24 cellular contexts compared by ENCODE assay signal in the genomic region with DNA sequence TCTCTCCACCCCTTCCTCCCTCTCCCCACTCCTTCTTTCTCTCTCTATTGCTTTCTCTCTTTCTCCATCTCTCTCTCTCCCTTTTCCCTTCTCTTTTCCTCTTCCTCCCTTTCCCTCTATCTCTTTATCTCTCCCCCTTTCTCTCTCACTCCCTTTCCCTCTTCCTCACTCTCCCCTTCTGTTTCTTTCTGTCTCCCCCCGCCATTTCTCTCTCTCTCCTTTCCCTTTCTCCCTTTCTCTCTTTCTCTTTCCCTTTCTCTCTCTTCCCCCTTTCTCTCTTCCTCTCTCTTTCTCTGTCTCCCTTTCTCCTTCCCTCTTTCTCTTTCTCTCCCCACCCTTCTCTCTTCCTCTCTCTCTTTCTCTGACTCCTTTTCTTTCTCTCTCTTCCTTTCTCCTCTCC.
DNase-seq lines count a peak whose midpoint lies in the region; ATAC-seq, FAIRE-seq and TF ChIP-seq lines count a peak whose summit lies in the region.
"Had no signal": no experiment of that assay in that cellular context is flagged by ENCODE, and none has a peak within 500 bp of the region (broad histone marks: within the 10 kb centered on the region; RNA-seq: fewer than 3 reads in every experiment).

No MANE protein-coding gene starts in this region.

- H3K27ac ChIP-seq in HepG2 (ENCODE audit: extremely low read length, insufficient read depth, low read length) = no peak overlapping the region
- no peak overlapping the region for H3K27ac ChIP-seq in right lobe of liver
- peak overlapping the region in 42 of 59 donors; percentile 10 to 91 (median 75) for H3K27ac ChIP-seq in dorsolateral prefrontal cortex
- peak overlapping the region; percentile 74 for H3K27ac ChIP-seq in psoas muscle
- H3K27ac ChIP-seq: 22Rv1, PC-9, SJCRH30 had no signal

- H3K9me3 ChIP-seq in HepG2 (ENCODE audit: low read length) (peaks cover 5% of the 10 kb centered on the region; the same call in 1 of the 2 replicates), right lobe of liver (no peaks in the 10 kb centered on the region), psoas muscle (no peaks in the 10 kb centered on the region)
- H3K9me3 ChIP-seq: BE2C, SJCRH30 had no signal

- DNase-seq in HepG2 (ENCODE audit: low spot score) (no peak), right lobe of liver (no peak), dorsolateral prefrontal cortex (no peak), psoas muscle (no peak), EL (no peak), AG20443 (ENCODE audit: low spot score) (no peak), NCI-H2171 treated with DMSO at 0.1 percent for 48 hours (lab: John Stamatoyannopoulos, UW) (no peak)
- DNase-seq: BE2C; CD4-positive, CD25-positive, alpha-beta regulatory T cell; DMS53; GDM1; HCEC 1CT; Kasumi-1; NCI-H2029; NCI-H2227 treated with DMSO at 0.1 percent for 48 hours; NCI-H526 treated with DMSO at 0.1 percent for 48 hours; PC-9 had no signal

- H3K9ac ChIP-seq in HepG2 (ENCODE audit: insufficient read depth, low read depth, low read length) = no peak overlapping the region

- no peaks in the 10 kb centered on the region for H3K36me3 ChIP-seq in HepG2 (replicated peaks in 1 of 2; ENCODE audit: control insufficient read depth in 1 of 2, insufficient read depth in 2 of 2, low read length in 2 of 2)
- no peaks in the 10 kb centered on the region for H3K36me3 ChIP-seq in right lobe of liver
- no peaks in the 10 kb centered on the region for H3K36me3 ChIP-seq in psoas muscle (ENCODE audit: insufficient read depth in 1 of 2, low read depth in 1 of 2)
- H3K36me3 ChIP-seq: BE2C, SJCRH30 had no signal

- TF ChIP-seq POLR2A in HepG2 (IDR thresholded peaks at IDR 0.05; ENCODE audit: insufficient read depth in 1 of 2, low read depth in 2 of 2, low read length in 2 of 2) = no peak
- TF ChIP-seq POLR2A in right lobe of liver (IDR thresholded peaks at IDR 0.05) = no peak

- peak overlapping the region; percentile 76; the same call in 1 of the 2 replicates for H3K4me2 ChIP-seq in HepG2 (ENCODE audit: low read depth, low read length)
- H3K4me2 ChIP-seq: PC-9 had no signal

- TF ChIP-seq EP300 in HepG2 (IDR thresholded peaks at IDR 0.05; ENCODE audit: low read depth in 2 of 2, low read length in 2 of 2) (no peak), HepG2 (CRISPR knock-in tag; IDR thresholded peaks at IDR 0.05; ENCODE audit: borderline replicate concordance) (no peak)

- no peak for FAIRE-seq in HepG2 (lab: Jason Lieb, UNC)
- FAIRE-seq: GM12878, H1 had no signal

- no peaks in the 10 kb centered on the region for H3K79me2 ChIP-seq in HepG2 (ENCODE audit: insufficient read depth, low read length)

- in situ Hi-C loops in HepG2 (cut with HindIII; ENCODE audit: extremely low pct_ligation_motif_present, low pct_unique_long_range_greater_than_20kb) = no loop called here

- no TSS peak for BruUV-seq in HepG2 (replicated peaks; lab: Mats Ljungman, UMichigan)

- no peak for TF ChIP-seq CTCF in HepG2 (CRISPR knock-in tag; IDR thresholded peaks at IDR 0.05)
- TF ChIP-seq CTCF in right lobe of liver (IDR thresholded peaks at IDR 0.05) = no peak
- TF ChIP-seq CTCF in dorsolateral prefrontal cortex (IDR thresholded peaks at IDR 0.05 in 54 of 56, conservative IDR thresholded peaks at IDR 0.05 in 2 of 56; ENCODE audit: low read depth in 1 of 56, partially characterized antibody in 56 of 56) = no peak
- no peak for TF ChIP-seq CTCF in psoas muscle (IDR thresholded peaks at IDR 0.05)

- 0 out of 5 replicates have a peak, but pooled peaks cover 0 to 6% of the 10 kb centered on the region in 2 experiments for H3K27me3 ChIP-seq in HepG2 (ENCODE audit: control insufficient read depth in 1 of 2, insufficient read depth in 2 of 2, low read length in 2 of 2)
- H3K27me3 ChIP-seq in right lobe of liver = no peaks in the 10 kb centered on the region
- H3K27me3 ChIP-seq in dorsolateral prefrontal cortex = peaks cover 0 to 7% (median 0%) of the 10 kb centered on the region in 45 donors
- H3K27me3 ChIP-seq in psoas muscle (ENCODE audit: insufficient read depth in 3 of 3, low read length in 2 of 3) = no peaks in the 10 kb centered on the region
- H3K27me3 ChIP-seq: BE2C, SJCRH30 had no signal

- intact Hi-C loops in HepG2 (cut with micrococcal nuclease; ENCODE audit: unreplicated experiment) (no loop called here), right lobe of liver (cut with DNase I) (no loop called here), dorsolateral prefrontal cortex (cut with DNase I) (no loop called here), psoas muscle (cut with DNase I) (no loop called here)

- no peaks in the 10 kb centered on the region for H4K20me1 ChIP-seq in HepG2 (ENCODE audit: insufficient read depth, low read length)

- no peak overlapping the region for H3K4me3 ChIP-seq in HepG2 (replicated peaks in 1 of 3; ENCODE audit: insufficient read depth in 1 of 3, low read depth in 2 of 3, low read length in 3 of 3)
- H3K4me3 ChIP-seq in right lobe of liver = no peak overlapping the region
- peak overlapping the region in 4 of 59 donors; percentile 9 to 28 (median 24) for H3K4me3 ChIP-seq in dorsolateral prefrontal cortex
- no peak overlapping the region for H3K4me3 ChIP-seq in psoas muscle
- H3K4me3 ChIP-seq: GM12878, PC-9, SJCRH30 had no signal

- H3K4me1 ChIP-seq in HepG2 (ENCODE audit: insufficient read depth, low read length) (peaks cover 63% of the 10 kb centered on the region), right lobe of liver (no peaks in the 10 kb centered on the region), psoas muscle (peaks cover 32% of the 10 kb centered on the region)
- H3K4me1 ChIP-seq: BE2C had no signal

- CTCF ChIA-PET in HepG2 (lab: Yijun Ruan, JAX; ENCODE audit: low intra/inter-chr PET ratio, low total read pairs) = no interaction called here

- 88% methylated on average over 1 of the region's 1 CpG for WGBS in HepG2 (ENCODE audit: low lambda C conversion rate)
- WGBS in right lobe of liver (ENCODE audit: insufficient coverage, low coverage, low lambda C conversion rate, missing lambda C conversion rate) = 77% methylated on average over 1 of the region's 1 CpG
- WGBS in psoas muscle, 3 donors = 69 to 77% (median 77%) methylated on average over 1 of the region's 1 CpG

- no peak overlapping the region for H2AFZ ChIP-seq in HepG2 (ENCODE audit: low read length)
- H2AFZ ChIP-seq: PC-9 had no signal

- no peak for ATAC-seq in HepG2
- ATAC-seq in right lobe of liver = no peak
- ATAC-seq in psoas muscle = no peak
- ATAC-seq in HG02759 (IDR thresholded peaks at IDR 0.05; ENCODE audit: unreplicated experiment) = no peak
- ATAC-seq: GM12878, Right ventricle myocardium inferior, SK-N-SH treated with all-trans-retinoic acid at 6 μM for 48 hours had no signal

- POLR2A ChIA-PET in HepG2 (lab: Yijun Ruan, JAX) = no interaction called here

- no peak for TF ChIP-seq RAD21 in HepG2 (CRISPR knock-in tag; IDR thresholded peaks at IDR 0.05)

TF ChIP-seq in HepG2, 621 proteins besides CTCF, POLR2A, EP300 and RAD21:
- TF ChIP-seq ATF1 (CRISPR knock-in tag; IDR thresholded peaks at IDR 0.05) (no peak), HOXA7 (CRISPR knock-in tag; IDR thresholded peaks at IDR 0.05) (no peak)
- TF ChIP-seq, protein P1, sequence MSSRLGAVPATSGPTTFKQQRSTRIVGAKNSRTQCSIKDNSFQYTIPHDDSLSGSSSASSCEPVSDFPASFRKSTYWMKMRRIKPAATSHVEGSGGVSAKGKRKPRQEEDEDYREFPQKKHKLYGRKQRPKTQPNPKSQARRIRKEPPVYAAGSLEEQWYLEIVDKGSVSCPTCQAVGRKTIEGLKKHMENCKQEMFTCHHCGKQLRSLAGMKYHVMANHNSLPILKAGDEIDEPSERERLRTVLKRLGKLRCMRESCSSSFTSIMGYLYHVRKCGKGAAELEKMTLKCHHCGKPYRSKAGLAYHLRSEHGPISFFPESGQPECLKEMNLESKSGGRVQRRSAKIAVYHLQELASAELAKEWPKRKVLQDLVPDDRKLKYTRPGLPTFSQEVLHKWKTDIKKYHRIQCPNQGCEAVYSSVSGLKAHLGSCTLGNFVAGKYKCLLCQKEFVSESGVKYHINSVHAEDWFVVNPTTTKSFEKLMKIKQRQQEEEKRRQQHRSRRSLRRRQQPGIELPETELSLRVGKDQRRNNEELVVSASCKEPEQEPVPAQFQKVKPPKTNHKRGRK (CRISPR knock-in tag; IDR thresholded peaks at IDR 0.05) = peak; percentile 91
- TF ChIP-seq, protein P2, sequence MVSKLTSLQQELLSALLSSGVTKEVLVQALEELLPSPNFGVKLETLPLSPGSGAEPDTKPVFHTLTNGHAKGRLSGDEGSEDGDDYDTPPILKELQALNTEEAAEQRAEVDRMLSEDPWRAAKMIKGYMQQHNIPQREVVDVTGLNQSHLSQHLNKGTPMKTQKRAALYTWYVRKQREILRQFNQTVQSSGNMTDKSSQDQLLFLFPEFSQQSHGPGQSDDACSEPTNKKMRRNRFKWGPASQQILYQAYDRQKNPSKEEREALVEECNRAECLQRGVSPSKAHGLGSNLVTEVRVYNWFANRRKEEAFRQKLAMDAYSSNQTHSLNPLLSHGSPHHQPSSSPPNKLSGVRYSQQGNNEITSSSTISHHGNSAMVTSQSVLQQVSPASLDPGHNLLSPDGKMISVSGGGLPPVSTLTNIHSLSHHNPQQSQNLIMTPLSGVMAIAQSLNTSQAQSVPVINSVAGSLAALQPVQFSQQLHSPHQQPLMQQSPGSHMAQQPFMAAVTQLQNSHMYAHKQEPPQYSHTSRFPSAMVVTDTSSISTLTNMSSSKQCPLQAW (CRISPR knock-in tag; IDR thresholded peaks at IDR 0.05) = no peak

Comparison
In these comparisons a context has a peak if more than half of its experiments do, and no peak if none do; other contexts are left out.
1. H3K27ac ChIP-seq: peak in dorsolateral prefrontal cortex (42 of 59) and psoas muscle (single experiment); none in HepG2 (single experiment) and right lobe of liver (0 of 3).